Comparison of ENCODE assay signal across 22 cellular contexts in the genomic region with DNA sequence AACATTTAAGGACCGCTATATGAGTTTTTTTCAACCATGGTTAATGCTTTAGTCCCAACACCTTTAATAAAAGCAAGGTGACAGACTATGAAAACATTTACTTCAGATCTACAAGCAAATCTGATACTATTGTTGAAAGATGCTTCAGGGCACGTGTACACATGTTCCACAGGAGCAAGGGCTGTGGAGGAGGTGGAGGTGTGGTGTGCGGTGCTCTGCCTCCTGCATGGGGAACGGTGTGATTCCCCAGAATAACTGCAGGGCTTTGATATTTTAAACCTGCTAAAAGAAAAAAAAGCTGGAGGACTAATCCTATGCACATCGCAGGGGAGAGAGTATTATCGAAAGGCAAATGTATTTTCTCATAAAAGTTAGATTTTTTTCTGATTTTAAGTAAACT.
DNase-seq lines count a peak whose midpoint lies in the region; ATAC-seq, FAIRE-seq and TF ChIP-seq lines count a peak whose summit lies in the region.
"Had no signal": no experiment of that assay in that cellular context is flagged by ENCODE, and none has a peak within 500 bp of the region (broad histone marks: within the 10 kb centered on the region; RNA-seq: fewer than 3 reads in every experiment).

No MANE protein-coding gene starts in this region.

- no peak for TF ChIP-seq EP300 in SK-N-SH (IDR thresholded peaks at IDR 0.05; ENCODE audit: borderline replicate concordance in 1 of 2, low read depth in 1 of 2, low read length in 1 of 2)
- TF ChIP-seq EP300 in suprapubic skin (IDR thresholded peaks at IDR 0.05): no peak

- H3K9ac ChIP-seq in SK-N-SH: no peak overlapping the region
- H3K9ac ChIP-seq: BLaER1 had no signal

- no peaks in the 10 kb centered on the region; a peak in 2 of 4 replicates for H3K4me1 ChIP-seq in SK-N-SH (ENCODE audit: control insufficient read depth in 1 of 2, insufficient read depth in 2 of 2, low read depth in 1 of 2, low read length in 1 of 2)
- peaks cover 3% of the 10 kb centered on the region for H3K4me1 ChIP-seq in suprapubic skin
- H3K4me1 ChIP-seq: BLaER1 had no signal

- H3K27ac ChIP-seq in SK-N-SH (ENCODE audit: low read depth in 2 of 2, low read length in 1 of 2) (no peak overlapping the region), suprapubic skin (peak overlapping the region; percentile 33)
- H3K27ac ChIP-seq: BLaER1, PC-9 had no signal

- DNase-seq in SK-N-SH (peak; percentile 5), NCI-H146 treated with DMSO at 0.1 percent for 48 hours (lab: John Stamatoyannopoulos, UW; ENCODE audit: unreplicated experiment) (peak; percentile 33), bronchial epithelial cell (ENCODE audit: low read depth) (peak; percentile 21), suprapubic skin (ENCODE audit: low spot score in 2 of 2) (no peak), GM19239 (ENCODE audit: insufficient read length, low spot score) (no peak), NCI-H748 (lab: John Stamatoyannopoulos, UW; ENCODE audit: unreplicated experiment) (no peak)
- DNase-seq: CD4-positive, CD25-positive, alpha-beta regulatory T cell; DMS153; DND-41; H7; Kasumi-1; MV-4-11; NCI-H1105; NCI-H1694 treated with DMSO at 0.1 percent for 48 hours; NCI-H446; NCI-H524 treated with DMSO at 0.1 percent for 48 hours; PC-9; Right ventricle myocardium superior had no signal

- no peak for TF ChIP-seq CTCF in SK-N-SH (IDR thresholded peaks at IDR 0.05)
- no peak for TF ChIP-seq CTCF in bronchial epithelial cell (IDR thresholded peaks at IDR 0.05; ENCODE audit: insufficient read depth, low read length, severe bottlenecking)
- TF ChIP-seq CTCF in suprapubic skin (IDR thresholded peaks at IDR 0.05): no peak

- no peak overlapping the region for H3K4me3 ChIP-seq in SK-N-SH (ENCODE audit: low read depth in 2 of 2, low read length in 1 of 2)
- H3K4me3 ChIP-seq in bronchial epithelial cell (ENCODE audit: low read depth, low read length): no peak overlapping the region
- no peak overlapping the region for H3K4me3 ChIP-seq in suprapubic skin
- H3K4me3 ChIP-seq: BLaER1, K562, PC-9 had no signal

- no peaks in the 10 kb centered on the region for H4K20me1 ChIP-seq in SK-N-SH (ENCODE audit: insufficient read depth)
- H4K20me1 ChIP-seq: BLaER1 had no signal

- no peak overlapping the region for H2AFZ ChIP-seq in SK-N-SH (ENCODE audit: low read depth)
- H2AFZ ChIP-seq: PC-9 had no signal

- no peaks in the 10 kb centered on the region for H3F3A ChIP-seq in SK-N-SH (replicated peaks; ENCODE audit: insufficient read depth)

- H3K27me3 ChIP-seq in SK-N-SH (ENCODE audit: insufficient read depth) (peaks cover 12% of the 10 kb centered on the region; the same call in 1 of the 2 replicates), bronchial epithelial cell (ENCODE audit: control insufficient read depth, insufficient read depth, low read length) (no peaks in the 10 kb centered on the region), suprapubic skin (no peaks in the 10 kb centered on the region)
- H3K27me3 ChIP-seq: BLaER1 had no signal

- no peaks in the 10 kb centered on the region for H3K9me2 ChIP-seq in SK-N-SH

- H3K36me3 ChIP-seq in SK-N-SH (replicated peaks in 1 of 2; ENCODE audit: control insufficient read depth in 1 of 2, insufficient read depth in 2 of 2, low read length in 1 of 2) (no peaks in the 10 kb centered on the region), bronchial epithelial cell (ENCODE audit: control insufficient read depth, insufficient read depth, low read length) (no peaks in the 10 kb centered on the region), suprapubic skin (no peaks in the 10 kb centered on the region)
- H3K36me3 ChIP-seq: BLaER1 had no signal

- no peaks in the 10 kb centered on the region for H3K79me2 ChIP-seq in SK-N-SH (ENCODE audit: insufficient read depth)

- CTCF ChIA-PET in SK-N-SH (lab: Yijun Ruan, JAX): interaction anchor here (0.6 kb wide), 1 partner anchor 151 kb away, joined by 3 read pairs; no protein-coding TSS in a partner anchor

- H3K9me3 ChIP-seq in SK-N-SH: no peaks in the 10 kb centered on the region
- H3K9me3 ChIP-seq in suprapubic skin: no peaks in the 10 kb centered on the region
- H3K9me3 ChIP-seq: BLaER1 had no signal

- TF ChIP-seq POLR2A in suprapubic skin (IDR thresholded peaks at IDR 0.05): no peak

- WGBS in SK-N-SH (ENCODE audit: low lambda C conversion rate): 61% methylated on average over 6 of the region's 6 CpGs
- WGBS in suprapubic skin: 51% methylated on average over 6 of the region's 6 CpGs

- no peak for ATAC-seq in SK-N-SH treated with all-trans-retinoic acid at 6 μM for 48 hours
- ATAC-seq: K562 had no signal

- FAIRE-seq in bronchial epithelial cell (lab: Jason Lieb, UNC) (no peak), GM19239 (lab: Jason Lieb, UNC) (no peak)
- FAIRE-seq: GM12892, K562 had no signal

- no peak for TF ChIP-seq RAD21 in SK-N-SH (IDR thresholded peaks at IDR 0.05; ENCODE audit: low read length)

- POLR2A ChIA-PET in SK-N-SH (lab: Yijun Ruan, JAX): no interaction called here

- H3K4me2 ChIP-seq in SK-N-SH: no peak overlapping the region
- H3K4me2 ChIP-seq: BLaER1, PC-9 had no signal

TF ChIP-seq in SK-N-SH, 30 proteins besides CTCF, POLR2A, EP300 and RAD21:
- TF ChIP-seq IRF3 (IDR thresholded peaks at IDR 0.05; ENCODE audit: low read depth, low read length) (no peak), TAF1 (IDR thresholded peaks at IDR 0.05; ENCODE audit: borderline replicate concordance, low read depth, low read length) (no peak), RXRA (IDR thresholded peaks at IDR 0.05; ENCODE audit: borderline replicate concordance, low read depth) (no peak), MXI1 (IDR thresholded peaks at IDR 0.05; ENCODE audit: low read depth, low read length) (no peak), YY1 (IDR thresholded peaks at IDR 0.05; ENCODE audit: low read depth) (no peak), RFX5 (IDR thresholded peaks at IDR 0.05; ENCODE audit: low read length) (no peak), FOXJ3 (CRISPR knock-in tag; IDR thresholded peaks at IDR 0.05) (no peak), NFIC (IDR thresholded peaks at IDR 0.05; ENCODE audit: borderline replicate concordance) (no peak), SMC3 (IDR thresholded peaks at IDR 0.05; ENCODE audit: low read depth, low read length) (no peak), POLR2AphosphoS5 (IDR thresholded peaks at IDR 0.05; ENCODE audit: low read depth, low read length) (no peak), GABPA (IDR thresholded peaks at IDR 0.05; ENCODE audit: low read depth) (no peak), TCF12 (IDR thresholded peaks at IDR 0.05) (no peak)
- TF ChIP-seq, protein P1, sequence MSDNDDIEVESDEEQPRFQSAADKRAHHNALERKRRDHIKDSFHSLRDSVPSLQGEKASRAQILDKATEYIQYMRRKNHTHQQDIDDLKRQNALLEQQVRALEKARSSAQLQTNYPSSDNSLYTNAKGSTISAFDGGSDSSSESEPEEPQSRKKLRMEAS (IDR thresholded peaks at IDR 0.05; ENCODE audit: low read depth): no peak

TF ChIP-seq in SK-N-SH treated with all-trans-retinoic acid at 6 μM for 48 hours, 23 proteins besides CTCF, POLR2A, EP300 and RAD21:
- TF ChIP-seq PPARA (CRISPR knock-in tag; IDR thresholded peaks at IDR 0.05; ENCODE audit: borderline replicate concordance) (no peak), ZNF565 (CRISPR knock-in tag; conservative IDR thresholded peaks at IDR 0.05; ENCODE audit: low read depth) (no peak)

Comparison
In these comparisons a context has a peak if more than half of its experiments do, and no peak if none do; other contexts are left out.
1. DNase-seq: peak in SK-N-SH (single experiment), NCI-H146 treated with DMSO at 0.1 percent for 48 hours (single experiment) and bronchial epithelial cell (single experiment); none in suprapubic skin (0 of 2), GM19239 (single experiment) and NCI-H748 (single experiment).